Comparison of ENCODE assay signal across 12 cellular contexts in genomic region chr9:108125541-108125940, GRCh38.
DNase-seq lines count a peak whose midpoint lies in the region; TF ChIP-seq lines count a peak whose summit lies in the region.
"Had no signal": no experiment of that assay in that cellular context is flagged by ENCODE, and none has a peak within 500 bp of the region (broad histone marks: within the 10 kb centered on the region; RNA-seq: fewer than 3 reads in every experiment).

No MANE protein-coding gene starts in this region.

- H3K27me3 ChIP-seq in KMS-11 (ENCODE audit: insufficient read depth, low read depth): no peaks in the 10 kb centered on the region
- H3K27me3 ChIP-seq: upper lobe of left lung had no signal

- peaks cover 15% of the 10 kb centered on the region for H3K9me3 Mint-ChIP-seq in nephron progenitor cell
- H3K9me3 Mint-ChIP-seq: T-helper 1 cell treated with Interleukin-12 subunit alpha and Interleukin-12 subunit beta and Interleukin-4 antibody, amounts not matched to agents 30 μg/mL and 1 μg/mL, for 36 hours had no signal

- no peak overlapping the region for H2AFZ ChIP-seq in KMS-11 (ENCODE audit: low read depth)

- no peaks in the 10 kb centered on the region for H3K79me2 ChIP-seq in KMS-11 (ENCODE audit: insufficient read depth, low read depth)

- H3K27ac ChIP-seq in KMS-11: no peak overlapping the region
- H3K27ac ChIP-seq: upper lobe of left lung had no signal

- DNase-seq in DMS 273 (lab: John Stamatoyannopoulos, UW; ENCODE audit: unreplicated experiment) (peak; percentile 6), DMS 273 treated with DMSO at 0.1 percent for 48 hours (lab: John Stamatoyannopoulos, UW) (no peak), astrocyte of the spinal cord (ENCODE audit: low read depth, low spot score) (no peak), nephron progenitor cell (no peak), activated gamma-delta T cell treated with Interleukin-2 at 50 U/mL for 16 hours (no peak), RKO (ENCODE audit: low spot score) (no peak), NCI-H2081 (lab: John Stamatoyannopoulos, UW) (no peak)
- DNase-seq: central memory CD4-positive, alpha-beta T cell; NCI-H2107; upper lobe of left lung had no signal

- TF ChIP-seq CTCF in KMS-11 (conservative IDR thresholded peaks at IDR 0.05; ENCODE audit: low read depth, low read length): peak; percentile 51
- peak; percentile 35 for TF ChIP-seq CTCF in astrocyte of the spinal cord (IDR thresholded peaks at IDR 0.05; ENCODE audit: low read depth, low read length)
- peak; percentile 17 for TF ChIP-seq CTCF in nephron progenitor cell (IDR thresholded peaks at IDR 0.05)

- H3K4me2 ChIP-seq in KMS-11: no peak overlapping the region

- no peak overlapping the region for H3K4me3 Mint-ChIP-seq in nephron progenitor cell
- H3K4me3 Mint-ChIP-seq: T-helper 1 cell treated with Interleukin-12 subunit alpha and Interleukin-12 subunit beta and Interleukin-4 antibody, amounts not matched to agents 30 μg/mL and 1 μg/mL, for 36 hours had no signal

- no peaks in the 10 kb centered on the region for H3K36me3 Mint-ChIP-seq in nephron progenitor cell (ENCODE audit: low read depth)

- H3K27ac Mint-ChIP-seq in nephron progenitor cell: no peak overlapping the region
- H3K27ac Mint-ChIP-seq: T-helper 1 cell treated with Interleukin-12 subunit alpha and Interleukin-12 subunit beta and Interleukin-4 antibody, amounts not matched to agents 30 μg/mL and 1 μg/mL, for 36 hours had no signal

- in situ Hi-C loops in astrocyte of the spinal cord (cut with HindIII; ENCODE audit: low sequenced_read_pairs): no loop called here

- H3K36me3 ChIP-seq in KMS-11 (ENCODE audit: insufficient read depth): no peaks in the 10 kb centered on the region
- H3K36me3 ChIP-seq: upper lobe of left lung had no signal

- H3K9ac ChIP-seq in KMS-11: no peak overlapping the region

- H3K4me1 ChIP-seq in KMS-11 (ENCODE audit: low read depth, poor library complexity, severe bottlenecking): no peaks in the 10 kb centered on the region
- H3K4me1 ChIP-seq: upper lobe of left lung had no signal

- H3K4me3 ChIP-seq in KMS-11 (IDR thresholded peaks at IDR 0.05; ENCODE audit: insufficient read depth, low read depth, low read length) (no peak overlapping the region), astrocyte of the spinal cord (ENCODE audit: low read depth, low read length) (no peak overlapping the region)
- H3K4me3 ChIP-seq: upper lobe of left lung had no signal

- no peaks in the 10 kb centered on the region for H4K20me1 ChIP-seq in KMS-11 (ENCODE audit: insufficient read depth)

- H3K27me3 Mint-ChIP-seq in nephron progenitor cell (ENCODE audit: low read depth, poor library complexity): peaks cover 10% of the 10 kb centered on the region

- H3K4me1 Mint-ChIP-seq in nephron progenitor cell: no peaks in the 10 kb centered on the region
